10 cellular contexts compared by ENCODE assay signal in genomic region chr12:56081393-56082347, GRCh38. TPM values are rescaled to one million over a fixed set of nuclear protein-coding genes. Genes with fewer than 3 reads are reported as not detected.
DNase-seq lines count a peak whose midpoint lies in the region.
"Had no signal": no experiment of that assay in that cellular context is flagged by ENCODE, and none has a peak within 500 bp of the region (broad histone marks: within the 10 kb centered on the region; RNA-seq: fewer than 3 reads in every experiment).

No MANE protein-coding gene starts in this region.

- peaks cover 29% of the 10 kb centered on the region for H3K27me3 Mint-ChIP-seq in activated T-helper 1 cell treated with anti-CD3 and anti-CD28 coated beads, Interleukin-12 subunit alpha, Interleukin-12 subunit beta, Interleukin-2, Interleukin-4 antibody, amounts not matched to agents 30 ng/mL and 10 ng/mL and 1 ng/mL, durations not matched to agents 14 hours and 24 hours and 36 hours (ENCODE audit: insufficient read depth)

- no peak overlapping the region for H3K27ac Mint-ChIP-seq in activated T-helper 1 cell treated with anti-CD3 and anti-CD28 coated beads, Interleukin-12 subunit alpha, Interleukin-12 subunit beta, Interleukin-2, Interleukin-4 antibody, amounts not matched to agents 30 ng/mL and 10 ng/mL and 1 ng/mL, durations not matched to agents 14 hours and 24 hours and 36 hours

- DNase-seq in COLO668 (lab: John Stamatoyannopoulos, UW; ENCODE audit: unreplicated experiment) (peak; percentile 18), iPS-NIHi11 (ENCODE audit: low spot score) (peak; percentile 27), posterior cingulate gyrus (peak in 9 of 10 donors; percentile 38 to 93 (median 56)), HPDE6-E6E7 (ENCODE audit: extremely low spot score) (no peak), NCI-H2081 treated with DMSO at 0.1 percent for 48 hours (lab: John Stamatoyannopoulos, UW) (no peak), NCI-H345 (lab: John Stamatoyannopoulos, UW) (no peak)
- no peak for DNase-seq in activated T-helper 1 cell treated with anti-CD3 and anti-CD28 coated beads, Interleukin-12 subunit alpha, Interleukin-12 subunit beta, Interleukin-2, Interleukin-4 antibody, amounts not matched to agents 30 ng/mL and 10 ng/mL and 1 ng/mL, durations not matched to agents 14 hours and 24 hours and 36 hours (ENCODE audit: low spot score)
- no peak for DNase-seq in activated CD8-positive, alpha-beta memory T cell treated with anti-CD3 and anti-CD28 coated beads, Interleukin-2, amount 50 U/mL, for 48 hours
- DNase-seq: amniotic stem cell, T-helper 9 cell had no signal

- H3K36me3 Mint-ChIP-seq in activated T-helper 1 cell treated with anti-CD3 and anti-CD28 coated beads, Interleukin-12 subunit alpha, Interleukin-12 subunit beta, Interleukin-2, Interleukin-4 antibody, amounts not matched to agents 30 ng/mL and 10 ng/mL and 1 ng/mL, durations not matched to agents 14 hours and 24 hours and 36 hours (ENCODE audit: low read depth): no peaks in the 10 kb centered on the region

- peaks cover 18% of the 10 kb centered on the region for H3K4me1 Mint-ChIP-seq in activated T-helper 1 cell treated with anti-CD3 and anti-CD28 coated beads, Interleukin-12 subunit alpha, Interleukin-12 subunit beta, Interleukin-2, Interleukin-4 antibody, amounts not matched to agents 30 ng/mL and 10 ng/mL and 1 ng/mL, durations not matched to agents 14 hours and 24 hours and 36 hours (ENCODE audit: low read depth)

- no peaks in the 10 kb centered on the region for H3K9me3 Mint-ChIP-seq in activated T-helper 1 cell treated with anti-CD3 and anti-CD28 coated beads, Interleukin-12 subunit alpha, Interleukin-12 subunit beta, Interleukin-2, Interleukin-4 antibody, amounts not matched to agents 30 ng/mL and 10 ng/mL and 1 ng/mL, durations not matched to agents 14 hours and 24 hours and 36 hours

- intact Hi-C loops in activated T-helper 1 cell treated with anti-CD3 and anti-CD28 coated beads, Interleukin-12 subunit alpha, Interleukin-12 subunit beta, Interleukin-2, Interleukin-4 antibody, amounts not matched to agents 30 ng/mL and 10 ng/mL and 1 ng/mL, durations not matched to agents 14 hours and 24 hours and 36 hours (cut with micrococcal nuclease): no loop called here
- intact Hi-C loops in posterior cingulate gyrus (cut with DNase I): loop anchor here (5.0 kb wide), 2 partner anchors 36 to 39 kb away; partner anchors contain the start of genes RPL41, RPS26 and ZC3H10

- H3K4me3 Mint-ChIP-seq in activated T-helper 1 cell treated with anti-CD3 and anti-CD28 coated beads, Interleukin-12 subunit alpha, Interleukin-12 subunit beta, Interleukin-2, Interleukin-4 antibody, amounts not matched to agents 30 ng/mL and 10 ng/mL and 1 ng/mL, durations not matched to agents 14 hours and 24 hours and 36 hours: peak overlapping the region; percentile 63

RNA-seq across cellular contexts. Expression of gene ERBB3, which starts 1.7 kb away (rescaled TPM):
- total RNA-seq in activated T-helper 1 cell treated with anti-CD3 and anti-CD28 coated beads, Interleukin-12 subunit alpha, Interleukin-12 subunit beta, Interleukin-2, Interleukin-4 antibody, amounts not matched to agents 30 ng/mL and 10 ng/mL and 1 ng/mL, durations not matched to agents 14 hours and 24 hours and 36 hours: 0.51 and 0.65 TPM in 2 replicates

RNA-seq across cellular contexts. Expression of gene PA2G4, which starts 22.7 kb away (rescaled TPM):
- total RNA-seq in activated T-helper 1 cell treated with anti-CD3 and anti-CD28 coated beads, Interleukin-12 subunit alpha, Interleukin-12 subunit beta, Interleukin-2, Interleukin-4 antibody, amounts not matched to agents 30 ng/mL and 10 ng/mL and 1 ng/mL, durations not matched to agents 14 hours and 24 hours and 36 hours: 404 and 419 TPM in 2 replicates

RNA-seq across cellular contexts. Expression of gene RPL41, which starts 34.8 kb away (rescaled TPM):
- total RNA-seq in activated T-helper 1 cell treated with anti-CD3 and anti-CD28 coated beads, Interleukin-12 subunit alpha, Interleukin-12 subunit beta, Interleukin-2, Interleukin-4 antibody, amounts not matched to agents 30 ng/mL and 10 ng/mL and 1 ng/mL, durations not matched to agents 14 hours and 24 hours and 36 hours: 3,669 and 3,676 TPM in 2 replicates

RNA-seq across cellular contexts. Expression of gene ZC3H10, which starts 36.4 kb away (rescaled TPM):
- total RNA-seq in activated T-helper 1 cell treated with anti-CD3 and anti-CD28 coated beads, Interleukin-12 subunit alpha, Interleukin-12 subunit beta, Interleukin-2, Interleukin-4 antibody, amounts not matched to agents 30 ng/mL and 10 ng/mL and 1 ng/mL, durations not matched to agents 14 hours and 24 hours and 36 hours: 13.5 and 13.7 TPM in 2 replicates

RNA-seq across cellular contexts. Expression of gene RPS26, which starts 40.0 kb away (rescaled TPM):
- total RNA-seq in activated T-helper 1 cell treated with anti-CD3 and anti-CD28 coated beads, Interleukin-12 subunit alpha, Interleukin-12 subunit beta, Interleukin-2, Interleukin-4 antibody, amounts not matched to agents 30 ng/mL and 10 ng/mL and 1 ng/mL, durations not matched to agents 14 hours and 24 hours and 36 hours: 35.4 and 38.2 TPM in 2 replicates

Comparison
In these comparisons a context has a peak if more than half of its experiments do, and no peak if none do; other contexts are left out.
1. DNase-seq: peak in COLO668 (single experiment), iPS-NIHi11 (single experiment) and posterior cingulate gyrus (9 of 10); none in activated T-helper 1 cell treated with anti-CD3 and anti-CD28 coated beads, Interleukin-12 subunit alpha, Interleukin-12 subunit beta, Interleukin-2, Interleukin-4 antibody, amounts not matched to agents 30 ng/mL and 10 ng/mL and 1 ng/mL, durations not matched to agents 14 hours and 24 hours and 36 hours (single experiment), HPDE6-E6E7 (single experiment), NCI-H2081 treated with DMSO at 0.1 percent for 48 hours (single experiment), NCI-H345 (single experiment) and activated CD8-positive, alpha-beta memory T cell treated with anti-CD3 and anti-CD28 coated beads, Interleukin-2, amount 50 U/mL, for 48 hours (single experiment).